8 cellular contexts compared by ENCODE assay signal in the genomic region with DNA sequence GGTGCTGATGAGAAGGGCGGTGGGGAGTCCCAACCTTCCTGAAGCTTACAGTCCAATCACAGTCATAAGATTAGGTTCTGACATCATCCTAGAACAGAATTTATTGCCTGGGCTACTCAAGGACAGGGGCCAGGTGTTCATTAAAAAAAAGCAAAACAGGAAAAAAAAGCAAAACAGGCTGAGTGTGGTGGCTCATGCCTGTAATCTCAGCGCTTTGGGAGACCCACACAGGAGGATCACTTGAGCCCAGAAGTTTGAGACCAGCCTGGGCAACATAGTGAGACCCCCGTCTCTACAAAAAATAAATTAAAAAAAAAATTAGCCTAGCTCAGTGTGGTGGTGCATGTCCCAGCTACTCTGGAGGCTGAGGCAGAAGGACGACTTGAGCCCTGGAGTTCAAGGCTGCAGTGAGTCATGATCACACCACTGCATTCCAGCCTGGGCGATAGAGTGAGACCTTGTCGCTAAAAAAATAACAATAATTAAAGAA. TPM values are rescaled to one million over a fixed set of nuclear protein-coding genes. Genes with fewer than 3 reads are reported as not detected.
DNase-seq lines count a peak whose midpoint lies in the region; ATAC-seq and TF ChIP-seq lines count a peak whose summit lies in the region.
"Had no signal": no experiment of that assay in that cellular context is flagged by ENCODE, and none has a peak within 500 bp of the region (broad histone marks: within the 10 kb centered on the region; RNA-seq: fewer than 3 reads in every experiment).

No MANE protein-coding gene starts in this region.

- H3K27me3 Mint-ChIP-seq in central memory CD8-positive, alpha-beta T cell, result no peaks in the 10 kb centered on the region

- peak overlapping the region; percentile 83 for H3K27ac Mint-ChIP-seq in central memory CD8-positive, alpha-beta T cell (ENCODE audit: low read depth)

- H3K36me3 Mint-ChIP-seq in central memory CD8-positive, alpha-beta T cell (ENCODE audit: insufficient read depth), result peaks cover 6% of the 10 kb centered on the region

- peaks cover 76% of the 10 kb centered on the region for H3K79me2 ChIP-seq in Karpas-422 (ENCODE audit: low read length)

- in situ Hi-C loops in gastrocnemius medialis (cut with MboI; ENCODE audit: low sequenced_read_pairs in 4 of 4), result no loop called here

- no peak for TF ChIP-seq POLR2A in gastrocnemius medialis (IDR thresholded peaks at IDR 0.05)

- H3K4me3 ChIP-seq in Karpas-422 (ENCODE audit: low read length), result peak overlapping the region; percentile 31; the same call in 1 of the 2 replicates
- H3K4me3 ChIP-seq in gastrocnemius medialis, result no peak overlapping the region

- peaks cover 49% of the 10 kb centered on the region for H3K4me1 Mint-ChIP-seq in central memory CD8-positive, alpha-beta T cell

- H3K9ac ChIP-seq in Karpas-422 (ENCODE audit: low read length), result no peak overlapping the region

- peaks cover 12% of the 10 kb centered on the region; the same call in 1 of the 2 replicates for H4K20me1 ChIP-seq in Karpas-422 (ENCODE audit: insufficient read depth, low read depth, low read length)

- no peaks in the 10 kb centered on the region for H3K9me2 ChIP-seq in Karpas-422 (replicated peaks; ENCODE audit: insufficient read depth, low read length)

- TF ChIP-seq CTCF in gastrocnemius medialis (IDR thresholded peaks at IDR 0.05 in 4 of 5, conservative IDR thresholded peaks at IDR 0.05 in 1 of 5), result no peak

- H3K27ac ChIP-seq in Karpas-422 (ENCODE audit: low read length), result peak overlapping the region; percentile 73
- H3K27ac ChIP-seq in gastrocnemius medialis, result peak overlapping the region; percentile 45 to 78 (median 70)

- intact Hi-C loops in gastrocnemius medialis (cut with DNase I; ENCODE audit: low total_unique reads), result loop anchor here (2.0 kb wide), 1 partner anchor 27 kb away; no protein-coding TSS in a partner anchor

- H3K4me1 ChIP-seq in Karpas-422 (ENCODE audit: low read length) (peaks cover 84% of the 10 kb centered on the region), gastrocnemius medialis (peaks cover 41 to 47% of the 10 kb centered on the region in 2 donors)

- no peaks in the 10 kb centered on the region for H3K9me3 ChIP-seq in Karpas-422 (ENCODE audit: low read length)
- H3K9me3 ChIP-seq in gastrocnemius medialis, result no peaks in the 10 kb centered on the region

- no peaks in the 10 kb centered on the region for H3K9me3 Mint-ChIP-seq in central memory CD8-positive, alpha-beta T cell

- H3K4me3 Mint-ChIP-seq in central memory CD8-positive, alpha-beta T cell, result peak overlapping the region; percentile 83

- no peak overlapping the region for H2AFZ ChIP-seq in Karpas-422 (ENCODE audit: low read length)

- no peak for ATAC-seq in central memory CD8-positive, alpha-beta T cell (replicated peaks; ENCODE audit: extremely low read depth, poor library complexity, severe bottlenecking)
- ATAC-seq in gastrocnemius medialis (no peak), HG03342 (IDR thresholded peaks at IDR 0.05; ENCODE audit: unreplicated experiment) (no peak)

- H3K27me3 ChIP-seq in Karpas-422 (ENCODE audit: low read length) (no peaks in the 10 kb centered on the region), gastrocnemius medialis (no peaks in the 10 kb centered on the region)

- DNase-seq in EL, result peak; percentile 19
- peak; percentile 51 for DNase-seq in Karpas-422
- no peak for DNase-seq in central memory CD8-positive, alpha-beta T cell (ENCODE audit: low spot score in 2 of 2)
- DNase-seq in gastrocnemius medialis, result no peak
- no peak for DNase-seq in NCI-H1092 treated with DMSO at 0.1 percent for 48 hours (lab: John Stamatoyannopoulos, UW)
- no peak for DNase-seq in dedifferentiated amniotic fluid mesenchymal stem cell (ENCODE audit: extremely low spot score)
- DNase-seq: dermis blood vessel endothelial cell had no signal

- H3K4me2 ChIP-seq in Karpas-422 (ENCODE audit: low read depth, low read length, poor library complexity, severe bottlenecking), result peak overlapping the region; percentile 75

- H3K36me3 ChIP-seq in Karpas-422 (ENCODE audit: insufficient read depth, low read length), result no peaks in the 10 kb centered on the region
- H3K36me3 ChIP-seq in gastrocnemius medialis, result no peaks in the 10 kb centered on the region

RNA-seq across cellular contexts. Expression of a gene that starts 3.0 kb away (rescaled TPM):
- total RNA-seq in Karpas-422 (2014; rRNA removed; shearing (Covaris generic); ENCODE audit: low replicate concordance), result 56.6 and 59.3 TPM in 2 replicates
- 10 to 100 TPM; 15.0 to 21.7 (median 18.5) TPM for total RNA-seq in gastrocnemius medialis

RNA-seq across cellular contexts. Expression of a gene that starts 38.9 kb away (rescaled TPM):
- 3.4 and 4.3 TPM in 2 replicates for total RNA-seq in Karpas-422 (2014; rRNA removed; shearing (Covaris generic); ENCODE audit: low replicate concordance)
- total RNA-seq in gastrocnemius medialis, result 1 to 10 TPM; 2.9 to 4.1 (median 3.3) TPM

RNA-seq across cellular contexts. Expression of a gene that starts 42.5 kb away (rescaled TPM):
- total RNA-seq in Karpas-422 (2014; rRNA removed; shearing (Covaris generic); ENCODE audit: low replicate concordance), result 29.5 and 60.5 TPM in 2 replicates
- 1 to 10 TPM; 1.4 to 4.3 (median 2.9) TPM for total RNA-seq in gastrocnemius medialis

RNA-seq across cellular contexts. Expression of a gene that starts 42.7 kb away (rescaled TPM):
- 68.4 and 76.3 TPM in 2 replicates for total RNA-seq in Karpas-422 (2014; rRNA removed; shearing (Covaris generic); ENCODE audit: low replicate concordance)
- 1 to 10 TPM; 2.8 to 8.0 (median 7.0) TPM for total RNA-seq in gastrocnemius medialis

Comparison
In these comparisons a context has a peak if more than half of its experiments do, and no peak if none do; other contexts are left out.
1. DNase-seq: peak in EL (single experiment) and Karpas-422 (single experiment); none in central memory CD8-positive, alpha-beta T cell (0 of 2), gastrocnemius medialis (0 of 2), NCI-H1092 treated with DMSO at 0.1 percent for 48 hours (single experiment) and dedifferentiated amniotic fluid mesenchymal stem cell (single experiment).